ENCODE assay signal across 30 cellular contexts in genomic region chr7:108015740-108016139, GRCh38. TPM values are rescaled to one million over a fixed set of nuclear protein-coding genes. Genes with fewer than 3 reads are reported as not detected.
A peak's percentile ranks its signal among the peaks of the same experiment; 100 is the strongest.
DNase-seq lines count a peak whose midpoint lies in the region; ATAC-seq, FAIRE-seq and TF ChIP-seq lines count a peak whose summit lies in the region.
"Had no signal": no experiment of that assay in that cellular context is flagged by ENCODE, and none has a peak within 500 bp of the region (broad histone marks: within the 10 kb centered on the region; RNA-seq: fewer than 3 reads in every experiment).

No MANE protein-coding gene starts in this region.

- peak overlapping the region; percentile 96 for H3K18ac ChIP-seq in IMR-90 (ENCODE audit: low read depth, low read length)

- ATAC-seq in IMR-90 (ENCODE audit: low read depth) (no peak), K562 (no peak), HG03175 (IDR thresholded peaks at IDR 0.05; ENCODE audit: unreplicated experiment) (no peak), HG02588 (IDR thresholded peaks at IDR 0.05; ENCODE audit: unreplicated experiment) (no peak)
- ATAC-seq: sciatic nerve; stimulated activated naive CD8-positive, alpha-beta T cell treated with anti-CD3 and anti-CD28 coated beads, Interleukin-15, Interleukin-2, amounts not matched to agents 100 U/mL and 50 U/mL, for 24 hours had no signal

- DNase-seq in IMR-90 (no peak), K562 (ENCODE audit: extremely low read depth in 1 of 4, low spot score in 3 of 4) (no peak), kidney glomerular epithelial cell (lab: John Stamatoyannopoulos, UW) (peak; percentile 50), NCI-H1105 (lab: John Stamatoyannopoulos, UW) (no peak)
- no peak for DNase-seq in stimulated activated CD4-positive, alpha-beta T cell treated with anti-CD3 and anti-CD28 coated beads, Interleukin-1b, Interleukin-23, amount 100 ng/mL, for 48 hours
- DNase-seq: ACHN; activated CD4-positive, alpha-beta T cell treated with anti-CD3 and anti-CD28 coated beads for 48 hours; activated effector memory CD4-positive, alpha-beta T cell treated with anti-CD3 and anti-CD28 coated beads, Interleukin-2, amount 50 U/mL, for 16 hours; activated naive CD8-positive, alpha-beta T cell treated with anti-CD3 and anti-CD28 coated beads for 36 hours; activated T-cell treated with anti-CD3 and anti-CD28 coated beads, Interleukin-2, amount 50 U/mL, for 1 hour; cerebellar nuclear complex; DMS79; head of caudate nucleus; KG1; MM.1S; NCI-H1417; NCI-H2029 treated with DMSO at 0.1 percent for 48 hours; NCI-H2227 treated with DMSO at 0.1 percent for 48 hours; NCI-H82; stimulated activated naive CD8-positive, alpha-beta T cell treated with anti-CD3 and anti-CD28 coated beads, Interleukin-15, Interleukin-2, amounts not matched to agents 100 U/mL and 50 U/mL, for 24 hours; testis; WERI-Rb-1 had no signal

- H3K4me3 ChIP-seq in IMR-90 (ENCODE audit: insufficient read depth, low read depth, low read length) = no peak overlapping the region
- no peak overlapping the region for H3K4me3 ChIP-seq in K562
- H3K4me3 ChIP-seq: ascending aorta, neural progenitor cell, testis had no signal

- H4K20me1 ChIP-seq in IMR-90 (ENCODE audit: insufficient read depth, low read length) = no peaks in the 10 kb centered on the region; the same call in 1 of the 2 replicates
- H4K20me1 ChIP-seq in K562 (replicated peaks; ENCODE audit: control insufficient read depth, insufficient read depth, low read length) = no peaks in the 10 kb centered on the region

- H3K9me1 ChIP-seq in IMR-90 (ENCODE audit: insufficient read depth, low read length) = peaks cover 16% of the 10 kb centered on the region; the same call in 1 of the 2 replicates
- H3K9me1 ChIP-seq in K562 (ENCODE audit: control insufficient read depth, insufficient read depth, low read length) = no peaks in the 10 kb centered on the region

- peak overlapping the region; percentile 88; the same call in 1 of the 2 replicates for H4K5ac ChIP-seq in IMR-90 (ENCODE audit: low read depth, low read length)

- peak overlapping the region; percentile 95 for H2BK120ac ChIP-seq in IMR-90 (ENCODE audit: low read depth, low read length)

- H3K4me1 ChIP-seq in IMR-90 (ENCODE audit: control insufficient read depth, insufficient read depth, low read length) (peaks cover 13% of the 10 kb centered on the region), K562 (replicated peaks in 1 of 2; ENCODE audit: control insufficient read depth in 2 of 2, insufficient read depth in 2 of 2, low read length in 2 of 2) (peaks cover 5 to 28% of the 10 kb centered on the region in 2 experiments)
- H3K4me1 ChIP-seq: ascending aorta, neural progenitor cell, testis had no signal

- H3K9me3 ChIP-seq in IMR-90 (ENCODE audit: control insufficient read depth, insufficient read depth, low read length) = no peaks in the 10 kb centered on the region
- no peaks in the 10 kb centered on the region for H3K9me3 ChIP-seq in K562 (replicated peaks; ENCODE audit: control insufficient read depth, insufficient read depth, low read depth, low read length)
- H3K9me3 ChIP-seq: ascending aorta, testis had no signal

- peak overlapping the region; percentile 68; the same call in 1 of the 2 replicates for H3K23ac ChIP-seq in IMR-90 (ENCODE audit: low read depth, low read length)

- peak overlapping the region; percentile 93; the same call in 1 of the 2 replicates for H2BK20ac ChIP-seq in IMR-90 (ENCODE audit: low read depth, low read length)

- H3K56ac ChIP-seq in IMR-90 (ENCODE audit: extremely low read depth, insufficient read depth, low read length) = no peak overlapping the region

- CTCF ChIA-PET in IMR-90 (lab: Yijun Ruan, JAX) (interaction anchor here (0.6 to 1.4 kb wide), 7 partner anchors 10 to 621 kb away, joined by 3 to 9 read pairs (median 3); partner anchors contain the start of gene LAMB1), K562 (lab: Yijun Ruan, JAX; ENCODE audit: low intra/inter-chr PET ratio) (no interaction called here)

- POLR2A ChIA-PET in IMR-90 (lab: Charles Lee; ENCODE audit: unreplicated experiment) = interaction anchor here (1.1 kb wide), 1 partner anchor 10 kb away, joined by 8 read pairs; no protein-coding TSS in a partner anchor
- POLR2A ChIA-PET in K562 (lab: Yijun Ruan, JAX) = interaction anchor here (1.3 kb wide), 1 partner anchor 22 kb away, joined by 3 read pairs; no protein-coding TSS in a partner anchor

- no peak overlapping the region for H2BK5ac ChIP-seq in IMR-90 (ENCODE audit: low read depth, low read length, poor library complexity, severe bottlenecking)

- H3K79me1 ChIP-seq in IMR-90 (ENCODE audit: low read depth in 1 of 2, low read length in 2 of 2) = no peaks in the 10 kb centered on the region

- TF ChIP-seq RAD21 in IMR-90 (IDR thresholded peaks at IDR 0.05; ENCODE audit: low read length) (no peak), K562 (CRISPR knock-in tag; conservative IDR thresholded peaks at IDR 0.05 in 1 of 2, IDR thresholded peaks at IDR 0.05 in 1 of 2) (no peak)

- peak overlapping the region; percentile 96 for H3K14ac ChIP-seq in IMR-90 (replicated peaks; ENCODE audit: low read depth, low read length)

- no TSS peak for BruUV-seq in IMR-90 (replicated peaks; lab: Mats Ljungman, UMichigan)
- no TSS peak for BruUV-seq in K562 (replicated peaks; lab: Mats Ljungman, UMichigan)

- no CpG with 5 or more reads among the region's 2 CpGs for WGBS in IMR-90 (ENCODE audit: extremely low coverage in 2 of 2, insufficient read length in 1 of 2), 2 experiments
- WGBS in K562 (ENCODE audit: insufficient coverage, low coverage, missing lambda C conversion rate) = 64% methylated on average over 2 of the region's 2 CpGs

- H3K9ac ChIP-seq in IMR-90 (ENCODE audit: low read depth, low read length) (no peak overlapping the region), K562 (ENCODE audit: insufficient read depth in 1 of 2, low read depth in 2 of 2, low read length in 2 of 2) (no peak overlapping the region)
- H3K9ac ChIP-seq: neural progenitor cell had no signal

- H3K27ac ChIP-seq in 22Rv1 (peak overlapping the region; percentile 39), IMR-90 (ENCODE audit: insufficient read depth, low read length) (peak overlapping the region; percentile 19; the same call in 1 of the 2 replicates), K562 (ENCODE audit: extremely low read depth, low read depth, low read length) (no peak overlapping the region)
- H3K27ac ChIP-seq: ascending aorta, neural progenitor cell, testis, WERI-Rb-1 had no signal

- H3K36me3 ChIP-seq in IMR-90 (ENCODE audit: control insufficient read depth, insufficient read depth, low read length) (no peaks in the 10 kb centered on the region), K562 (ENCODE audit: control insufficient read depth, insufficient read depth, low read length) (no peaks in the 10 kb centered on the region)
- H3K36me3 ChIP-seq: ascending aorta, neural progenitor cell, WERI-Rb-1 had no signal

- H3K27me3 ChIP-seq in IMR-90 (ENCODE audit: control insufficient read depth, insufficient read depth, low read length) (no peaks in the 10 kb centered on the region), K562 (ENCODE audit: control insufficient read depth in 2 of 2, insufficient read depth in 2 of 2, low read length in 2 of 2) (no peaks in the 10 kb centered on the region; a peak in 1 of 5 replicates)
- H3K27me3 ChIP-seq: ascending aorta, neural progenitor cell, testis had no signal

- H4K8ac ChIP-seq in IMR-90 (ENCODE audit: low read depth in 2 of 2, low read length in 2 of 2) = peak overlapping the region in 1 of 2 experiments; percentile 41; a peak in 2 of 4 replicates

- peak overlapping the region; percentile 95 for H3K4ac ChIP-seq in IMR-90 (ENCODE audit: low read depth, low read length)

- no peak overlapping the region for H2AK9ac ChIP-seq in IMR-90 (replicated peaks; ENCODE audit: low read depth, low read length, poor library complexity)

- TF ChIP-seq EP300 in K562 (IDR thresholded peaks at IDR 0.05; ENCODE audit: low read length) = no peak

- dilution Hi-C loops in IMR-90 (cut with HindIII; ENCODE audit: low sequenced_read_pairs, unreplicated experiment) = loop anchor here (25.0 kb wide), 1 partner anchor 122 kb away; the partner anchor contains the start of gene LAMB4

- in situ Hi-C loops in IMR-90 (cut with MboI; ENCODE audit: low sequenced_read_pairs) = no loop called here
- in situ Hi-C loops in K562 (cut with MboI) = no loop called here

- peak overlapping the region; percentile 86; the same call in 2 of the 3 replicates for H2BK15ac ChIP-seq in IMR-90 (ENCODE audit: low read depth, low read length)

- intact Hi-C loops in IMR-90 (cut with micrococcal nuclease) = no loop called here
- intact Hi-C loops in K562 (cut with micrococcal nuclease) = loop anchor here (5.0 kb wide), 1 partner anchor 98 kb away; no protein-coding TSS in a partner anchor

- TF ChIP-seq CTCF in 22Rv1 (IDR thresholded peaks at IDR 0.05) = no peak
- TF ChIP-seq CTCF in IMR-90 (conservative IDR thresholded peaks at IDR 0.05; ENCODE audit: low read depth, low read length) = no peak
- no peak for TF ChIP-seq CTCF in K562 (IDR thresholded peaks at IDR 0.05 in 2 of 3, conservative IDR thresholded peaks at IDR 0.05 in 1 of 3; ENCODE audit: insufficient read depth in 2 of 3, low read depth in 1 of 3, low read length in 3 of 3)

- H3K4me2 ChIP-seq in IMR-90 (ENCODE audit: low read depth, low read length) (no peak overlapping the region), K562 (ENCODE audit: insufficient read depth, low read length) (no peak overlapping the region)
- H3K4me2 ChIP-seq: neural progenitor cell had no signal

- H3K79me2 ChIP-seq in K562 (ENCODE audit: control insufficient read depth, insufficient read depth, low read length) = no peaks in the 10 kb centered on the region

- H2AFZ ChIP-seq in IMR-90 (replicated peaks; ENCODE audit: low read length, poor library complexity) (no peak overlapping the region), K562 (ENCODE audit: low read depth, low read length) (no peak overlapping the region)
- H2AFZ ChIP-seq: neural progenitor cell had no signal

- peak overlapping the region; percentile 90 for H4K91ac ChIP-seq in IMR-90 (ENCODE audit: insufficient read depth, low read depth, low read length)

- FAIRE-seq in K562 (lab: Jason Lieb, UNC) = no peak
- FAIRE-seq: GM19239, H54 had no signal

- peak overlapping the region; percentile 91; the same call in 1 of the 2 replicates for H2AK5ac ChIP-seq in IMR-90 (ENCODE audit: low read depth, low read length)

- no peak for TF ChIP-seq POLR2A in IMR-90 (IDR thresholded peaks at IDR 0.05; ENCODE audit: low read depth, low read length)
- no peak for TF ChIP-seq POLR2A in K562 (conservative IDR thresholded peaks at IDR 0.05)

RNA-seq across cellular contexts. Expression of gene LAMB1, which starts 12.8 kb away (rescaled TPM):
- total RNA-seq in IMR-90 (2012; rRNA removed) (117 TPM in 2 replicates), K562 (2014; rRNA removed) (10.2 and 10.5 TPM in 2 replicates), K562 (2014; rRNA removed; fragmentation: Illumina TruSeq; extraction: Trizol) (9.8 and 14.5 TPM in 2 replicates), K562 (2015; rRNA removed; fragmentation: Illumina TruSeq; extraction: Trizol) (17.7 and 18.1 TPM in 2 replicates), K562 (2021) (16.6 and 17.3 TPM in 2 replicates)
- polyA plus RNA-seq in IMR-90 (2012; rRNA removed) (97.5 and 114 TPM in 2 replicates), K562 (2011; rRNA removed) (12.3 and 21.6 TPM in 2 replicates), K562 (2014; fragmentation: Illumina TruSeq; extraction: Trizol) (13.7 and 14.3 TPM in 2 replicates), K562 (2014; fragmentation: Nextera tagmentation; extraction: Ambion mirVana) (10 to 100 TPM in 1 of 2 experiments, 1 to 10 TPM in 1; 6.0 to 11.7 TPM), K562 (2014; rRNA removed) (9.8 and 16.1 TPM in 2 replicates)
- 83.3 and 90.8 TPM in 2 replicates for polyA plus RNA-seq in IMR-90 (2012; cell fraction: cytosol; rRNA removed)
- 304 and 403 TPM in 2 replicates for polyA plus RNA-seq in IMR-90 (2012; cell fraction: nucleus; rRNA removed; ENCODE audit: low replicate concordance)
- 65.8 and 106 TPM in 2 replicates for total RNA-seq in K562 (2011; cell fraction: chromatin; rRNA removed; ENCODE audit: low replicate concordance)
- 51.9 and 59.0 TPM in 2 replicates for total RNA-seq in K562 (2011; cell fraction: nucleolus; rRNA removed)
- total RNA-seq in K562 (2011; cell fraction: nucleoplasm; rRNA removed) = 55.5 and 61.5 TPM in 2 replicates
- 12.5 and 21.5 TPM in 2 replicates for polyA plus RNA-seq in K562 (2011; cell fraction: cytosol; rRNA removed)
- 58.9 and 88.5 TPM in 2 replicates for polyA plus RNA-seq in K562 (2011; cell fraction: nucleus; rRNA removed)
- 15.6 and 25.8 TPM in 2 replicates for polyA plus RNA-seq in K562 (2012)
- 30.3 and 34.1 TPM in 2 replicates for polyA minus RNA-seq in K562 (2011; rRNA and poly(A)+ RNA removed)
- 18.7 and 26.3 TPM in 2 replicates for polyA minus RNA-seq in K562 (2011; cell fraction: cytosol; rRNA and poly(A)+ RNA removed)
- polyA minus RNA-seq in K562 (2011; cell fraction: nucleus; rRNA and poly(A)+ RNA removed) = 29.2 and 49.0 TPM in 2 replicates
